ENCODE assay signal across 8 cellular contexts in genomic region chr17:18183334-18184142, GRCh38. TPM values are rescaled to one million over a fixed set of nuclear protein-coding genes. Genes with fewer than 3 reads are reported as not detected.
DNase-seq lines count a peak whose midpoint lies in the region; ATAC-seq, FAIRE-seq and TF ChIP-seq lines count a peak whose summit lies in the region.

ALKBH5 (plus strand) TSS chr17:18183828; CDS start chr17:18184244, 416 bp downstream.

- H3K36me3 Mint-ChIP-seq in activated T-cell treated with anti-CD3 and anti-CD28 coated beads, Interleukin-2, amount 50 U/mL, for 72 hours (ENCODE audit: insufficient read depth in 2 of 2), result peaks cover 15 to 16% of the 10 kb centered on the region in 2 donors

- peak; percentile 76 for ATAC-seq in GM21825 (IDR thresholded peaks at IDR 0.05; ENCODE audit: unreplicated experiment)
- peak; percentile 81 to 82 for ATAC-seq in activated T-cell treated with anti-CD3 and anti-CD28 coated beads, Interleukin-2, amount 50 U/mL, for 72 hours (replicated peaks in 1 of 2)

- H3K27ac ChIP-seq in Karpas-422 (ENCODE audit: low read length) (peak within 1 kb of the TSS; percentile 90), esophagus muscularis mucosa (replicated peaks in 1 of 4) (peak within 1 kb of the TSS; percentile 98 to 99 (median 98)), muscle layer of duodenum (ENCODE audit: low read length) (peak within 1 kb of the TSS; percentile 88)

- peak; percentile 90 for TF ChIP-seq POLR2A in esophagus muscularis mucosa (IDR thresholded peaks at IDR 0.05; ENCODE audit: low read depth)

- FAIRE-seq in RCC 7860 (lab: Jason Lieb, UNC), result peak; percentile 75

- H3K9me3 Mint-ChIP-seq in activated T-cell treated with anti-CD3 and anti-CD28 coated beads, Interleukin-2, amount 50 U/mL, for 72 hours, result no peaks in the 10 kb centered on the region

- H3K9me3 ChIP-seq in Karpas-422 (ENCODE audit: low read length) (no peaks in the 10 kb centered on the region), esophagus muscularis mucosa (no peaks in the 10 kb centered on the region), muscle layer of duodenum (ENCODE audit: control insufficient read depth in 1 of 2, low read length in 2 of 2) (no peaks in the 10 kb centered on the region)

- H3K9me2 ChIP-seq in Karpas-422 (replicated peaks; ENCODE audit: insufficient read depth, low read length), result no peaks in the 10 kb centered on the region

- H3K4me1 Mint-ChIP-seq in activated T-cell treated with anti-CD3 and anti-CD28 coated beads, Interleukin-2, amount 50 U/mL, for 72 hours (ENCODE audit: low read depth), result peaks cover 72% of the 10 kb centered on the region

- H3K27me3 ChIP-seq in Karpas-422 (ENCODE audit: low read length) (no peaks in the 10 kb centered on the region), esophagus muscularis mucosa (no peaks in the 10 kb centered on the region), muscle layer of duodenum (ENCODE audit: low read depth, low read length) (no peaks in the 10 kb centered on the region)

- peaks cover 48% of the 10 kb centered on the region for H3K79me2 ChIP-seq in Karpas-422 (ENCODE audit: low read length)

- H4K20me1 ChIP-seq in Karpas-422 (ENCODE audit: insufficient read depth, low read depth, low read length), result peaks cover 35% of the 10 kb centered on the region; the same call in 1 of the 2 replicates

- H3K27me3 Mint-ChIP-seq in activated T-cell treated with anti-CD3 and anti-CD28 coated beads, Interleukin-2, amount 50 U/mL, for 72 hours (ENCODE audit: low read depth), result no peaks in the 10 kb centered on the region

- peak within 1 kb of the TSS; percentile 95 for H3K4me3 ChIP-seq in Karpas-422 (ENCODE audit: low read length)
- H3K4me3 ChIP-seq in esophagus muscularis mucosa, result peak within 1 kb of the TSS; percentile 87 to 97 (median 94)
- H3K4me3 ChIP-seq in muscle layer of duodenum (ENCODE audit: low read depth in 1 of 2, low read length in 2 of 2), result peak within 1 kb of the TSS; percentile 82 to 88

- peak within 1 kb of the TSS; percentile 99 for H3K4me2 ChIP-seq in Karpas-422 (ENCODE audit: low read depth, low read length, poor library complexity, severe bottlenecking)

- peak in 2 of 3 experiments; percentile 20 to 23 for TF ChIP-seq CTCF in esophagus muscularis mucosa (IDR thresholded peaks at IDR 0.05)

- H3K4me1 ChIP-seq in Karpas-422 (ENCODE audit: low read length) (peaks cover 47% of the 10 kb centered on the region), esophagus muscularis mucosa (peaks cover 41 to 56% (median 50%) of the 10 kb centered on the region in 4 donors), muscle layer of duodenum (ENCODE audit: control insufficient read depth in 1 of 2, insufficient read depth in 2 of 2, low read length in 2 of 2) (peaks cover 7 to 44% of the 10 kb centered on the region in 2 donors)

- 0% methylated on average over 14 of the region's 98 CpGs for WGBS in esophagus muscularis mucosa

- DNase-seq in Daoy (ENCODE audit: low read depth) (peak; percentile 100), Karpas-422 (peak; percentile 100), RCC 7860 (ENCODE audit: low spot score) (peak; percentile 98), esophagus muscularis mucosa (ENCODE audit: extremely low spot score) (peak; percentile 99)
- DNase-seq in activated T-cell treated with anti-CD3 and anti-CD28 coated beads, Interleukin-2, amount 50 U/mL, for 72 hours, result peak; percentile 98
- DNase-seq in stimulated activated CD8-positive, alpha-beta memory T cell treated with anti-CD3 and anti-CD28 coated beads, Interleukin-7, amount 100 ng/mL, for 4 hours (ENCODE audit: low read depth in 2 of 2), result peak; percentile 95 to 96

- peaks cover 28% of the 10 kb centered on the region; the same call in 1 of the 2 replicates for H3K36me3 ChIP-seq in Karpas-422 (ENCODE audit: insufficient read depth, low read length)
- H3K36me3 ChIP-seq in esophagus muscularis mucosa, result peaks cover 0 to 9% (median 2%) of the 10 kb centered on the region in 4 donors
- H3K36me3 ChIP-seq in muscle layer of duodenum (ENCODE audit: control insufficient read depth in 1 of 2, insufficient read depth in 2 of 2, low read length in 2 of 2), result peaks cover 0 to 27% of the 10 kb centered on the region in 2 donors

- peak within 1 kb of the TSS; percentile 88 for H3K9ac ChIP-seq in Karpas-422 (ENCODE audit: low read length)

- intact Hi-C loops in esophagus muscularis mucosa (cut with DNase I), result no loop called here

- TF ChIP-seq EP300 in esophagus muscularis mucosa (IDR thresholded peaks at IDR 0.05), result no peak

- peak within 1 kb of the TSS; percentile 76 for H2AFZ ChIP-seq in Karpas-422 (ENCODE audit: low read length)

- H3K4me3 Mint-ChIP-seq in activated T-cell treated with anti-CD3 and anti-CD28 coated beads, Interleukin-2, amount 50 U/mL, for 72 hours, result peak within 1 kb of the TSS; percentile 93 to 98

- peak within 1 kb of the TSS; percentile 98 for H3K27ac Mint-ChIP-seq in activated T-cell treated with anti-CD3 and anti-CD28 coated beads, Interleukin-2, amount 50 U/mL, for 72 hours

RNA-seq across cellular contexts. Expression of gene ALKBH5, which starts in this region (rescaled TPM):
- total RNA-seq in Daoy (2014; rRNA removed; shearing (Covaris generic)), result 88.0 and 94.3 TPM in 2 replicates
- total RNA-seq in Karpas-422 (2014; rRNA removed; shearing (Covaris generic); ENCODE audit: low replicate concordance), result 124 and 145 TPM in 2 replicates
- total RNA-seq in activated T-cell treated with anti-CD3 and anti-CD28 coated beads, Interleukin-2, amount 50 U/mL, for 72 hours, result 100 to 1,000 TPM; 125 to 133 TPM
- total RNA-seq in esophagus muscularis mucosa, result 100 to 1,000 TPM; 120 to 197 (median 151) TPM

Comparison
In these comparisons a context has a peak if more than half of its experiments do, and no peak if none do; other contexts are left out.
1. Peak in every context shown above with its lines: DNase-seq, ATAC-seq, H3K4me3 ChIP-seq and H3K27ac ChIP-seq.